8 cellular contexts compared by ENCODE assay signal in the genomic region with DNA sequence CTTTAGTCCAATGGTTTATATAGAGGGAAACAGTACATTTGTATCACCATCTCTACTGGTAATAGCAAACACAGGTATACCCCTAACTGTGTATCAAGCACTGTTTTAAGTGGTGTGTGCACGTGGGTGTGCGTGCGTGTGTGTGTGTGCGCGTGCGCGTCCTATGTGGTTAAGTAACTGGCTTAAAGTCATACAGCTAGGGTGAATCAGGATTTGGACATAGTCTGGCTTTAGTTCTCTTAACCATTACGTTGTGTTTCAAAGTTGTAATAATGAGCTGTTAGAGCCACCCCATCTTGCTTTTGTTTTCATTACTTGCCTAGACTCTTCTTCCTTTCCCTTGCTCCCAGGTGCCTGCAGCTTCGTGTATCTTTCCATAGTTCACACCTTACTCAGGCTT. TPM values are rescaled to one million over a fixed set of nuclear protein-coding genes. Genes with fewer than 3 reads are reported as not detected.
DNase-seq lines count a peak whose midpoint lies in the region; ATAC-seq and TF ChIP-seq lines count a peak whose summit lies in the region.

No MANE protein-coding gene starts in this region.

- BruUV-seq in PC-3 (replicated peaks; lab: Mats Ljungman, UMichigan), result no TSS peak

- POLR2A ChIA-PET in PC-3 (lab: Charles Lee; ENCODE audit: unreplicated experiment), result interaction anchor here (0.7 kb wide), 1 partner anchor 216 kb away, joined by 3 read pairs; no protein-coding TSS in a partner anchor

- peak overlapping the region; percentile 95 for H3K4me3 ChIP-seq in GM12865 (ENCODE audit: low read depth, low read length)
- peak overlapping the region; percentile 89 for H3K4me3 ChIP-seq in PC-3 (ENCODE audit: low read length)

- H3K27ac Mint-ChIP-seq in osteocyte (ENCODE audit: unreplicated experiment), result no peak overlapping the region

- peak overlapping the region; percentile 58 for H2AFZ ChIP-seq in PC-3 (ENCODE audit: low read length)

- H3K27ac ChIP-seq in PC-3 (ENCODE audit: low read length), result no peak overlapping the region

- no peaks in the 10 kb centered on the region for H3K9me2 ChIP-seq in PC-3 (replicated peaks; ENCODE audit: low read length)

- no peaks in the 10 kb centered on the region for H3K27me3 Mint-ChIP-seq in osteocyte (ENCODE audit: unreplicated experiment)

- H3K27me3 ChIP-seq in PC-3 (ENCODE audit: low read length), result no peaks in the 10 kb centered on the region

- no peak overlapping the region for H3K9ac ChIP-seq in PC-3 (ENCODE audit: low read length)

- no peaks in the 10 kb centered on the region for H3K36me3 ChIP-seq in PC-3 (ENCODE audit: low read depth, low read length)

- H3K4me1 ChIP-seq in PC-3 (ENCODE audit: insufficient read depth, low read length), result peaks cover 13% of the 10 kb centered on the region

- no peaks in the 10 kb centered on the region for H3K9me3 Mint-ChIP-seq in osteocyte (ENCODE audit: unreplicated experiment)

- TF ChIP-seq CTCF in GM12865 (IDR thresholded peaks at IDR 0.05; ENCODE audit: insufficient read depth, low read depth, low read length, missing control alignments), result no peak
- TF ChIP-seq CTCF in PC-3 (conservative IDR thresholded peaks at IDR 0.05; ENCODE audit: low read depth, low read length), result no peak
- TF ChIP-seq CTCF in osteocyte (IDR thresholded peaks at IDR 0.05), result no peak

- no peaks in the 10 kb centered on the region for H4K20me1 ChIP-seq in PC-3 (ENCODE audit: low read length)

- peaks cover 95% of the 10 kb centered on the region for H3K79me2 ChIP-seq in PC-3 (ENCODE audit: low read length)

- intact Hi-C loops in PC-3 (cut with micrococcal nuclease), result no loop called here

- DNase-seq in GM12865 (ENCODE audit: low read depth) (peak; percentile 45), PC-3 (peak; percentile 44), osteocyte (ENCODE audit: extremely low spot score, unreplicated experiment) (no peak), NCI-H2107 (lab: John Stamatoyannopoulos, UW) (no peak), ecto neural progenitor cell (ENCODE audit: low spot score) (no peak), NCI-H1436 (lab: John Stamatoyannopoulos, UW) (no peak)
- peak; percentile 18 for DNase-seq in central memory CD4-positive, alpha-beta T cell

- H3K4me2 ChIP-seq in PC-3 (ENCODE audit: low read length), result peak overlapping the region; percentile 90

- CTCF ChIA-PET in PC-3 (lab: Charles Lee), result no interaction called here

- H3K4me1 Mint-ChIP-seq in osteocyte (ENCODE audit: unreplicated experiment), result peaks cover 31% of the 10 kb centered on the region

- ATAC-seq in PC-3 (no peak), HG02610 (IDR thresholded peaks at IDR 0.05; ENCODE audit: unreplicated experiment) (no peak)

- peak overlapping the region; percentile 100 for H3K4me3 Mint-ChIP-seq in osteocyte (ENCODE audit: unreplicated experiment)

- H3F3A ChIP-seq in PC-3 (ENCODE audit: low read length, unreplicated experiment), result no peaks in the 10 kb centered on the region

- H3K36me3 Mint-ChIP-seq in osteocyte (ENCODE audit: unreplicated experiment), result no peaks in the 10 kb centered on the region

- no peaks in the 10 kb centered on the region for H3K9me3 ChIP-seq in PC-3 (ENCODE audit: low read length)

RNA-seq across cellular contexts. Expression of a gene that starts 2.1 kb away (rescaled TPM):
- total RNA-seq in PC-3 (2014; rRNA removed), result 58.3 and 72.3 TPM in 2 replicates
- 93.1 and 98.5 TPM in 2 replicates for total RNA-seq in osteocyte

RNA-seq across cellular contexts. Expression of a gene that starts 2.4 kb away (rescaled TPM):
- 128 and 131 TPM in 2 replicates for total RNA-seq in PC-3 (2014; rRNA removed)
- 114 and 124 TPM in 2 replicates for total RNA-seq in osteocyte

Comparison
In these comparisons a context has a peak if more than half of its experiments do, and no peak if none do; other contexts are left out.
1. DNase-seq: peak in GM12865 (single experiment), PC-3 (single experiment) and central memory CD4-positive, alpha-beta T cell (single experiment); none in osteocyte (single experiment), NCI-H2107 (single experiment), ecto neural progenitor cell (single experiment) and NCI-H1436 (single experiment).